ENCODE assay signal across 8 cellular contexts in genomic region chr17:83053779-83054451, GRCh38. TPM values are rescaled to one million over a fixed set of nuclear protein-coding genes. Genes with fewer than 3 reads are reported as not detected.
DNase-seq lines count a peak whose midpoint lies in the region; ATAC-seq and TF ChIP-seq lines count a peak whose summit lies in the region.

No MANE protein-coding gene starts in this region.

- no peaks in the 10 kb centered on the region for H3K27me3 Mint-ChIP-seq in activated CD4-positive, alpha-beta memory T cell treated with anti-CD3 and anti-CD28 coated beads, Interleukin-2, amount 10 ng/mL, durations not matched to agents 7 days and 5 days
- H3K27me3 Mint-ChIP-seq in MCF 10A (ENCODE audit: insufficient read depth, unreplicated experiment): no peaks in the 10 kb centered on the region

- H3K27ac Mint-ChIP-seq in activated CD4-positive, alpha-beta memory T cell treated with anti-CD3 and anti-CD28 coated beads, Interleukin-2, amount 10 ng/mL, durations not matched to agents 7 days and 5 days: peak overlapping the region; percentile 91
- H3K27ac Mint-ChIP-seq in MCF 10A (ENCODE audit: low read depth, unreplicated experiment): no peak overlapping the region

- H3K36me3 Mint-ChIP-seq in activated CD4-positive, alpha-beta memory T cell treated with anti-CD3 and anti-CD28 coated beads, Interleukin-2, amount 10 ng/mL, durations not matched to agents 7 days and 5 days (ENCODE audit: low read depth): no peaks in the 10 kb centered on the region
- H3K36me3 Mint-ChIP-seq in MCF 10A (ENCODE audit: insufficient read depth, unreplicated experiment): peaks cover 1% of the 10 kb centered on the region

- no peaks in the 10 kb centered on the region for H3K9me3 Mint-ChIP-seq in activated CD4-positive, alpha-beta memory T cell treated with anti-CD3 and anti-CD28 coated beads, Interleukin-2, amount 10 ng/mL, durations not matched to agents 7 days and 5 days
- no peaks in the 10 kb centered on the region for H3K9me3 Mint-ChIP-seq in MCF 10A (ENCODE audit: unreplicated experiment)

- peak; percentile 80 to 90 for DNase-seq in HL-60 (ENCODE audit: low read depth in 1 of 2, low spot score in 1 of 2)
- DNase-seq in activated CD4-positive, alpha-beta memory T cell treated with anti-CD3 and anti-CD28 coated beads, Interleukin-2, amount 10 ng/mL, durations not matched to agents 7 days and 5 days: peak; percentile 67
- DNase-seq in right atrium auricular region (ENCODE audit: low spot score): no peak
- peak; percentile 15 to 26 for DNase-seq in stimulated activated CD8-positive, alpha-beta memory T cell treated with anti-CD3 and anti-CD28 coated beads, Interleukin-2, amount 100 ng/mL, for 48 hours (ENCODE audit: low read depth in 2 of 2)
- DNase-seq in stimulated activated CD4-positive, alpha-beta T cell treated with anti-CD3 and anti-CD28 coated beads, Interleukin-15, amount 100 ng/mL, for 24 hours: no peak
- no peak for DNase-seq in MCF 10A (ENCODE audit: unreplicated experiment)
- DNase-seq in NCI-H2107 (lab: John Stamatoyannopoulos, UW): no peak

- peaks cover 42% of the 10 kb centered on the region for H3K4me1 Mint-ChIP-seq in activated CD4-positive, alpha-beta memory T cell treated with anti-CD3 and anti-CD28 coated beads, Interleukin-2, amount 10 ng/mL, durations not matched to agents 7 days and 5 days
- no peaks in the 10 kb centered on the region for H3K4me1 Mint-ChIP-seq in MCF 10A (ENCODE audit: insufficient read depth, unreplicated experiment)

- H3K4me1 ChIP-seq in right atrium auricular region: peaks cover 0 to 37% of the 10 kb centered on the region in 2 donors

- intact Hi-C loops in MCF 10A (cut with micrococcal nuclease): no loop called here

- H3K9me3 ChIP-seq in right atrium auricular region: no peaks in the 10 kb centered on the region

- H3K4me3 ChIP-seq in HL-60 (replicated peaks; ENCODE audit: insufficient read depth, low read length) (no peak overlapping the region), right atrium auricular region (no peak overlapping the region)

- CTCF ChIA-PET in activated CD4-positive, alpha-beta memory T cell treated with anti-CD3 and anti-CD28 coated beads, Interleukin-2, amount 10 ng/mL, durations not matched to agents 7 days and 5 days (lab: Charles Lee): interaction anchor here (1.0 kb wide), 1 partner anchor 22 kb away, joined by 3 read pairs; no protein-coding TSS in a partner anchor
- CTCF ChIA-PET in MCF 10A (lab: Yijun Ruan, JAX): interaction anchor here (0.6 kb wide), 1 partner anchor 320 kb away, joined by 4 read pairs; no protein-coding TSS in a partner anchor

- BruUV-seq in MCF 10A (replicated peaks; lab: Mats Ljungman, UMichigan): no TSS peak

- H3K27me3 ChIP-seq in HL-60 (ENCODE audit: insufficient read depth, poor library complexity, severe bottlenecking) (no peaks in the 10 kb centered on the region), right atrium auricular region (no peaks in the 10 kb centered on the region)

- H3K27ac ChIP-seq in HL-60 (replicated peaks): peak overlapping the region; percentile 79
- peak overlapping the region; percentile 64 to 86 for H3K27ac ChIP-seq in right atrium auricular region

- TF ChIP-seq CTCF in HL-60 (IDR thresholded peaks at IDR 0.05; ENCODE audit: insufficient read depth, low read length) (no peak), right atrium auricular region (IDR thresholded peaks at IDR 0.05) (no peak), MCF 10A (IDR thresholded peaks at IDR 0.05; ENCODE audit: unreplicated experiment) (no peak)

- no peaks in the 10 kb centered on the region for H3K36me3 ChIP-seq in right atrium auricular region

- POLR2A ChIA-PET in activated CD4-positive, alpha-beta memory T cell treated with anti-CD3 and anti-CD28 coated beads, Interleukin-2, amount 10 ng/mL, durations not matched to agents 7 days and 5 days (lab: Charles Lee): interaction anchor here (0.6 to 1.4 kb wide), 3 partner anchors 10 to 75 kb away, joined by 3 to 4 read pairs (median 3); no protein-coding TSS in a partner anchor
- POLR2A ChIA-PET in MCF 10A (lab: Yijun Ruan, JAX): no interaction called here

- no peak overlapping the region for H3K4me3 Mint-ChIP-seq in activated CD4-positive, alpha-beta memory T cell treated with anti-CD3 and anti-CD28 coated beads, Interleukin-2, amount 10 ng/mL, durations not matched to agents 7 days and 5 days
- H3K4me3 Mint-ChIP-seq in MCF 10A (ENCODE audit: unreplicated experiment): no peak overlapping the region

- no peak for ATAC-seq in SK-N-SH treated with all-trans-retinoic acid at 6 μM for 48 hours

TF ChIP-seq in SK-N-SH treated with all-trans-retinoic acid at 6 μM for 48 hours, 23 proteins besides CTCF, POLR2A, EP300 and RAD21:
- TF ChIP-seq RARB (CRISPR knock-in tag; IDR thresholded peaks at IDR 0.05) (no peak), TOX (CRISPR knock-in tag; IDR thresholded peaks at IDR 0.05; ENCODE audit: borderline replicate concordance) (no peak), ISL1 (CRISPR knock-in tag; IDR thresholded peaks at IDR 0.05) (no peak), ZNF565 (CRISPR knock-in tag; conservative IDR thresholded peaks at IDR 0.05; ENCODE audit: low read depth) (no peak), GLIS3 (CRISPR knock-in tag; IDR thresholded peaks at IDR 0.05) (no peak), ZFP30 (CRISPR knock-in tag; IDR thresholded peaks at IDR 0.05) (no peak), CREB5 (CRISPR knock-in tag; IDR thresholded peaks at IDR 0.05; ENCODE audit: low read depth) (no peak), PPARA (CRISPR knock-in tag; IDR thresholded peaks at IDR 0.05; ENCODE audit: borderline replicate concordance) (no peak), CSRNP3 (CRISPR knock-in tag; IDR thresholded peaks at IDR 0.05) (no peak), SNAI2 (CRISPR knock-in tag; IDR thresholded peaks at IDR 0.05) (no peak), BACH2 (CRISPR knock-in tag; IDR thresholded peaks at IDR 0.05; ENCODE audit: borderline replicate concordance) (no peak)

RNA-seq across cellular contexts. Expression of gene METRNL, which starts 25.5 kb away (rescaled TPM):
- total RNA-seq in activated CD4-positive, alpha-beta memory T cell treated with anti-CD3 and anti-CD28 coated beads, Interleukin-2, amount 10 ng/mL, durations not matched to agents 7 days and 5 days: 10 to 100 TPM; 27.3 to 28.1 TPM
- total RNA-seq in right atrium auricular region (100 to 1,000 TPM in 1 of 2 donors, 10 to 100 TPM in 1; 62.9 to 104 TPM), MCF 10A (2022) (14.5 and 24.1 TPM in 2 replicates)

Comparison
In these comparisons a context has a peak if more than half of its experiments do, and no peak if none do; other contexts are left out.
1. DNase-seq: peak in HL-60 (2 of 2), activated CD4-positive, alpha-beta memory T cell treated with anti-CD3 and anti-CD28 coated beads, Interleukin-2, amount 10 ng/mL, durations not matched to agents 7 days and 5 days (single experiment) and stimulated activated CD8-positive, alpha-beta memory T cell treated with anti-CD3 and anti-CD28 coated beads, Interleukin-2, amount 100 ng/mL, for 48 hours (2 of 2); none in right atrium auricular region (single experiment), stimulated activated CD4-positive, alpha-beta T cell treated with anti-CD3 and anti-CD28 coated beads, Interleukin-15, amount 100 ng/mL, for 24 hours (single experiment), MCF 10A (single experiment) and NCI-H2107 (single experiment).